In genomic region chr11:56624661-56625110, GRCh38 we compare ENCODE assay signal across 11 cellular contexts. TPM values are rescaled to one million over a fixed set of nuclear protein-coding genes. Genes with fewer than 3 reads are reported as not detected.
DNase-seq lines count a peak whose midpoint lies in the region; ATAC-seq, FAIRE-seq and TF ChIP-seq lines count a peak whose summit lies in the region.
"Had no signal": no experiment of that assay in that cellular context is flagged by ENCODE, and none has a peak within 500 bp of the region (broad histone marks: within the 10 kb centered on the region; RNA-seq: fewer than 3 reads in every experiment).

No MANE protein-coding gene starts in this region.

- no peak overlapping the region for H3K9ac ChIP-seq in HepG2 (ENCODE audit: insufficient read depth, low read depth, low read length)

- H3K4me1 Mint-ChIP-seq in activated CD4-positive, alpha-beta memory T cell treated with anti-CD3 and anti-CD28 coated beads, Interleukin-2, amount 10 ng/mL, durations not matched to agents 7 days and 5 days: no peaks in the 10 kb centered on the region
- no peaks in the 10 kb centered on the region for H3K4me1 Mint-ChIP-seq in activated T-helper 1 cell treated with anti-CD3 and anti-CD28 coated beads, Interleukin-12 subunit alpha, Interleukin-12 subunit beta, Interleukin-2, Interleukin-4 antibody, amounts not matched to agents 30 ng/mL and 10 ng/mL and 1 ng/mL, durations not matched to agents 14 hours and 24 hours and 36 hours (ENCODE audit: low read depth)

- intact Hi-C loops in ascending aorta (cut with DNase I): loop anchor here (2.0 kb wide), 1 partner anchor 158 kb away; no protein-coding TSS in a partner anchor
- intact Hi-C loops in HepG2 (cut with micrococcal nuclease; ENCODE audit: unreplicated experiment): loop anchor here (1.0 kb wide), 1 partner anchor 159 kb away; no protein-coding TSS in a partner anchor
- intact Hi-C loops in sigmoid colon (cut with DNase I): no loop called here
- intact Hi-C loops in activated T-helper 1 cell treated with anti-CD3 and anti-CD28 coated beads, Interleukin-12 subunit alpha, Interleukin-12 subunit beta, Interleukin-2, Interleukin-4 antibody, amounts not matched to agents 30 ng/mL and 10 ng/mL and 1 ng/mL, durations not matched to agents 14 hours and 24 hours and 36 hours (cut with micrococcal nuclease): loop anchor here (1.0 kb wide), 1 partner anchor 159 kb away; no protein-coding TSS in a partner anchor

- H3K36me3 Mint-ChIP-seq in activated CD4-positive, alpha-beta memory T cell treated with anti-CD3 and anti-CD28 coated beads, Interleukin-2, amount 10 ng/mL, durations not matched to agents 7 days and 5 days (ENCODE audit: low read depth): no peaks in the 10 kb centered on the region
- no peaks in the 10 kb centered on the region for H3K36me3 Mint-ChIP-seq in activated T-helper 1 cell treated with anti-CD3 and anti-CD28 coated beads, Interleukin-12 subunit alpha, Interleukin-12 subunit beta, Interleukin-2, Interleukin-4 antibody, amounts not matched to agents 30 ng/mL and 10 ng/mL and 1 ng/mL, durations not matched to agents 14 hours and 24 hours and 36 hours (ENCODE audit: low read depth)

- FAIRE-seq in HepG2 (lab: Jason Lieb, UNC): no peak
- FAIRE-seq: endometrium had no signal

- in situ Hi-C loops in ACHN (cut with HindIII; ENCODE audit: low pct_ligation_motif_present, low pct_unique_long_range_greater_than_20kb, low sequenced_read_pairs): no loop called here
- in situ Hi-C loops in HepG2 (cut with HindIII; ENCODE audit: extremely low pct_ligation_motif_present, low pct_unique_long_range_greater_than_20kb): loop anchor here (10.0 kb wide), 1 partner anchor 160 kb away; no protein-coding TSS in a partner anchor

- DNase-seq in ACHN: peak; percentile 82
- peak; percentile 32 for DNase-seq in LHCN-M2 (ENCODE audit: low read depth)
- DNase-seq in ascending aorta (ENCODE audit: low spot score in 2 of 2): no peak
- peak; percentile 55 for DNase-seq in HepG2 (ENCODE audit: low spot score)
- DNase-seq in sigmoid colon: no peak
- DNase-seq in activated CD4-positive, alpha-beta memory T cell treated with anti-CD3 and anti-CD28 coated beads, Interleukin-2, amount 10 ng/mL, durations not matched to agents 7 days and 5 days: no peak
- no peak for DNase-seq in activated T-helper 1 cell treated with anti-CD3 and anti-CD28 coated beads, Interleukin-12 subunit alpha, Interleukin-12 subunit beta, Interleukin-2, Interleukin-4 antibody, amounts not matched to agents 30 ng/mL and 10 ng/mL and 1 ng/mL, durations not matched to agents 14 hours and 24 hours and 36 hours (ENCODE audit: low spot score)

- H3K27me3 ChIP-seq in ascending aorta (no peaks in the 10 kb centered on the region), HepG2 (ENCODE audit: control insufficient read depth in 1 of 2, insufficient read depth in 2 of 2, low read length in 2 of 2) (no peaks in the 10 kb centered on the region), sigmoid colon (no peaks in the 10 kb centered on the region)

- CTCF ChIA-PET in HepG2 (lab: Yijun Ruan, JAX; ENCODE audit: low intra/inter-chr PET ratio, low total read pairs): interaction anchor here (1.8 kb wide), 1 partner anchor 159 kb away, joined by 10 read pairs; no protein-coding TSS in a partner anchor
- CTCF ChIA-PET in activated CD4-positive, alpha-beta memory T cell treated with anti-CD3 and anti-CD28 coated beads, Interleukin-2, amount 10 ng/mL, durations not matched to agents 7 days and 5 days (lab: Charles Lee): no interaction called here

- TF ChIP-seq RAD21 in HepG2 (CRISPR knock-in tag; IDR thresholded peaks at IDR 0.05): no peak

- POLR2A ChIA-PET in HepG2 (lab: Yijun Ruan, JAX): no interaction called here
- POLR2A ChIA-PET in activated CD4-positive, alpha-beta memory T cell treated with anti-CD3 and anti-CD28 coated beads, Interleukin-2, amount 10 ng/mL, durations not matched to agents 7 days and 5 days (lab: Charles Lee): no interaction called here

- WGBS in HepG2 (ENCODE audit: low lambda C conversion rate): 0% methylated on average over 3 of the region's 3 CpGs
- 5% methylated on average over 3 of the region's 3 CpGs for WGBS in sigmoid colon, 2 donors

- TF ChIP-seq EP300 in HepG2 (IDR thresholded peaks at IDR 0.05; ENCODE audit: low read depth in 2 of 2, low read length in 2 of 2): no peak
- TF ChIP-seq EP300 in HepG2 (CRISPR knock-in tag; IDR thresholded peaks at IDR 0.05; ENCODE audit: borderline replicate concordance): no peak
- TF ChIP-seq EP300 in sigmoid colon (IDR thresholded peaks at IDR 0.05): no peak

- TF ChIP-seq POLR2A in HepG2 (IDR thresholded peaks at IDR 0.05; ENCODE audit: insufficient read depth in 1 of 2, low read depth in 2 of 2, low read length in 2 of 2) (no peak), sigmoid colon (IDR thresholded peaks at IDR 0.05) (no peak)

- no peak overlapping the region for H2AFZ ChIP-seq in HepG2 (ENCODE audit: low read length)

- no peaks in the 10 kb centered on the region for H4K20me1 ChIP-seq in HepG2 (ENCODE audit: insufficient read depth, low read length)

- H3K79me2 ChIP-seq in HepG2 (ENCODE audit: insufficient read depth, low read length): no peaks in the 10 kb centered on the region

- H3K9me3 Mint-ChIP-seq in activated CD4-positive, alpha-beta memory T cell treated with anti-CD3 and anti-CD28 coated beads, Interleukin-2, amount 10 ng/mL, durations not matched to agents 7 days and 5 days: peaks cover 9% of the 10 kb centered on the region
- H3K9me3 Mint-ChIP-seq in activated T-helper 1 cell treated with anti-CD3 and anti-CD28 coated beads, Interleukin-12 subunit alpha, Interleukin-12 subunit beta, Interleukin-2, Interleukin-4 antibody, amounts not matched to agents 30 ng/mL and 10 ng/mL and 1 ng/mL, durations not matched to agents 14 hours and 24 hours and 36 hours: no peaks in the 10 kb centered on the region

- peak; percentile 57 for ATAC-seq in GM18520 (IDR thresholded peaks at IDR 0.05; ENCODE audit: unreplicated experiment)
- ATAC-seq in HepG2: peak; percentile 70
- ATAC-seq: HCT116 had no signal

- H3K27ac Mint-ChIP-seq in activated CD4-positive, alpha-beta memory T cell treated with anti-CD3 and anti-CD28 coated beads, Interleukin-2, amount 10 ng/mL, durations not matched to agents 7 days and 5 days: no peak overlapping the region
- no peak overlapping the region for H3K27ac Mint-ChIP-seq in activated T-helper 1 cell treated with anti-CD3 and anti-CD28 coated beads, Interleukin-12 subunit alpha, Interleukin-12 subunit beta, Interleukin-2, Interleukin-4 antibody, amounts not matched to agents 30 ng/mL and 10 ng/mL and 1 ng/mL, durations not matched to agents 14 hours and 24 hours and 36 hours

- H3K36me3 ChIP-seq in ascending aorta: no peaks in the 10 kb centered on the region
- H3K36me3 ChIP-seq in HepG2 (replicated peaks in 1 of 2; ENCODE audit: control insufficient read depth in 1 of 2, insufficient read depth in 2 of 2, low read length in 2 of 2): no peaks in the 10 kb centered on the region
- no peaks in the 10 kb centered on the region for H3K36me3 ChIP-seq in sigmoid colon

- no peak overlapping the region for H3K4me2 ChIP-seq in HepG2 (ENCODE audit: low read depth, low read length)

- H3K4me3 ChIP-seq in ascending aorta: no peak overlapping the region
- no peak overlapping the region for H3K4me3 ChIP-seq in HepG2 (replicated peaks in 1 of 3; ENCODE audit: insufficient read depth in 1 of 3, low read depth in 2 of 3, low read length in 3 of 3)
- no peak overlapping the region for H3K4me3 ChIP-seq in sigmoid colon

- no peak overlapping the region for H3K4me3 Mint-ChIP-seq in activated CD4-positive, alpha-beta memory T cell treated with anti-CD3 and anti-CD28 coated beads, Interleukin-2, amount 10 ng/mL, durations not matched to agents 7 days and 5 days
- no peak overlapping the region for H3K4me3 Mint-ChIP-seq in activated T-helper 1 cell treated with anti-CD3 and anti-CD28 coated beads, Interleukin-12 subunit alpha, Interleukin-12 subunit beta, Interleukin-2, Interleukin-4 antibody, amounts not matched to agents 30 ng/mL and 10 ng/mL and 1 ng/mL, durations not matched to agents 14 hours and 24 hours and 36 hours

- no peak overlapping the region for H3K27ac ChIP-seq in ascending aorta
- no peak overlapping the region for H3K27ac ChIP-seq in HepG2 (ENCODE audit: extremely low read length, insufficient read depth, low read length)
- no peak overlapping the region for H3K27ac ChIP-seq in sigmoid colon

- no peaks in the 10 kb centered on the region for H3K9me3 ChIP-seq in ascending aorta
- no peaks in the 10 kb centered on the region for H3K9me3 ChIP-seq in HepG2 (ENCODE audit: low read length)
- no peaks in the 10 kb centered on the region for H3K9me3 ChIP-seq in sigmoid colon

- no peaks in the 10 kb centered on the region for H3K4me1 ChIP-seq in ascending aorta
- no peaks in the 10 kb centered on the region for H3K4me1 ChIP-seq in HepG2 (ENCODE audit: insufficient read depth, low read length)
- peaks cover 0 to 4% (median 0%) of the 10 kb centered on the region in 4 donors for H3K4me1 ChIP-seq in sigmoid colon

- TF ChIP-seq CTCF in ascending aorta (IDR thresholded peaks at IDR 0.05) (peak in 2 of 3 experiments; percentile 35 to 42), HepG2 (CRISPR knock-in tag; IDR thresholded peaks at IDR 0.05) (peak; percentile 26; the same call in 1 of the 2 replicates), sigmoid colon (IDR thresholded peaks at IDR 0.05) (no peak)

- H3K27me3 Mint-ChIP-seq in activated CD4-positive, alpha-beta memory T cell treated with anti-CD3 and anti-CD28 coated beads, Interleukin-2, amount 10 ng/mL, durations not matched to agents 7 days and 5 days: no peaks in the 10 kb centered on the region
- no peaks in the 10 kb centered on the region for H3K27me3 Mint-ChIP-seq in activated T-helper 1 cell treated with anti-CD3 and anti-CD28 coated beads, Interleukin-12 subunit alpha, Interleukin-12 subunit beta, Interleukin-2, Interleukin-4 antibody, amounts not matched to agents 30 ng/mL and 10 ng/mL and 1 ng/mL, durations not matched to agents 14 hours and 24 hours and 36 hours (ENCODE audit: insufficient read depth)

- BruUV-seq in HepG2 (replicated peaks; lab: Mats Ljungman, UMichigan): no TSS peak

RNA-seq across cellular contexts. Expression of gene OR5M1, which starts 10.0 kb away (rescaled TPM):
- total RNA-seq in LHCN-M2 (2014; rRNA removed): not detected in 2 replicates
- polyA plus RNA-seq in LHCN-M2 (2012): not detected
- total RNA-seq in ascending aorta: not detected
- not detected in 2 replicates for total RNA-seq in HepG2 (2016; rRNA removed; fragmentation: Illumina TruSeq; extraction: Trizol)
- total RNA-seq in HepG2 (2016; cell fraction: cytosol; rRNA removed; fragmentation: Illumina TruSeq; extraction: Trizol; ENCODE audit: low read depth): not detected in 2 replicates
- total RNA-seq in HepG2 (2016; cell fraction: insoluble cytoplasmic fraction; rRNA removed; fragmentation: Illumina TruSeq; extraction: Trizol): not detected in 2 replicates
- total RNA-seq in HepG2 (2016; cell fraction: membrane; rRNA removed; fragmentation: Illumina TruSeq; extraction: Trizol): not detected in 2 replicates
- not detected in 2 replicates for total RNA-seq in HepG2 (2016; cell fraction: nucleus; rRNA removed; fragmentation: Illumina TruSeq; extraction: Trizol)
- not detected in 2 replicates for polyA plus RNA-seq in HepG2 (2011; rRNA removed)
- polyA plus RNA-seq in HepG2 (2011; cell fraction: cytosol; rRNA removed): not detected in 2 replicates
- not detected in 2 replicates for polyA plus RNA-seq in HepG2 (2011; cell fraction: nucleus; rRNA removed)
- polyA plus RNA-seq in HepG2 (2012): not detected in 2 replicates
- not detected in 2 replicates for polyA plus RNA-seq in HepG2 (2016; cell fraction: cytosol; fragmentation: Illumina TruSeq; extraction: Trizol; ENCODE audit: low read depth)
- not detected in 2 replicates for polyA plus RNA-seq in HepG2 (2016; cell fraction: insoluble cytoplasmic fraction; fragmentation: Illumina TruSeq; extraction: Trizol; ENCODE audit: low read depth)
- not detected in 2 replicates for polyA plus RNA-seq in HepG2 (2016; cell fraction: membrane; fragmentation: Illumina TruSeq; extraction: Trizol; ENCODE audit: low read depth)
- not detected in 2 replicates for polyA plus RNA-seq in HepG2 (2016; cell fraction: nucleus; fragmentation: Illumina TruSeq; extraction: Trizol; ENCODE audit: insufficient read depth, low read depth)
- not detected in 2 replicates for polyA minus RNA-seq in HepG2 (2011; rRNA and poly(A)+ RNA removed; ENCODE audit: low replicate concordance)
- polyA minus RNA-seq in HepG2 (2011; cell fraction: cytosol; rRNA and poly(A)+ RNA removed): not detected in 2 replicates
- not detected in 2 replicates for polyA minus RNA-seq in HepG2 (2011; cell fraction: nucleus; rRNA and poly(A)+ RNA removed)
- not detected for total RNA-seq in sigmoid colon
- polyA plus RNA-seq in sigmoid colon: not detected
- not detected for total RNA-seq in activated CD4-positive, alpha-beta memory T cell treated with anti-CD3 and anti-CD28 coated beads, Interleukin-2, amount 10 ng/mL, durations not matched to agents 7 days and 5 days
- not detected in 2 replicates for total RNA-seq in activated T-helper 1 cell treated with anti-CD3 and anti-CD28 coated beads, Interleukin-12 subunit alpha, Interleukin-12 subunit beta, Interleukin-2, Interleukin-4 antibody, amounts not matched to agents 30 ng/mL and 10 ng/mL and 1 ng/mL, durations not matched to agents 14 hours and 24 hours and 36 hours
- total RNA-seq: temporal lobe had no signal

RNA-seq across cellular contexts. Expression of gene OR5AP2, which starts 17.6 kb away (rescaled TPM):
- total RNA-seq in LHCN-M2 (2014; rRNA removed) (not detected in 2 replicates), ascending aorta (not detected), HepG2 (2016; rRNA removed; fragmentation: Illumina TruSeq; extraction: Trizol) (not detected in 2 replicates), sigmoid colon (not detected)
- not detected for polyA plus RNA-seq in LHCN-M2 (2012)
- total RNA-seq in HepG2 (2016; cell fraction: cytosol; rRNA removed; fragmentation: Illumina TruSeq; extraction: Trizol; ENCODE audit: low read depth): not detected in 2 replicates
- not detected in 2 replicates for total RNA-seq in HepG2 (2016; cell fraction: insoluble cytoplasmic fraction; rRNA removed; fragmentation: Illumina TruSeq; extraction: Trizol)
- not detected in 2 replicates for total RNA-seq in HepG2 (2016; cell fraction: membrane; rRNA removed; fragmentation: Illumina TruSeq; extraction: Trizol)
- total RNA-seq in HepG2 (2016; cell fraction: nucleus; rRNA removed; fragmentation: Illumina TruSeq; extraction: Trizol): not detected in 2 replicates
- polyA plus RNA-seq in HepG2 (2011; rRNA removed) (not detected in 2 replicates), sigmoid colon (not detected)
- polyA plus RNA-seq in HepG2 (2011; cell fraction: cytosol; rRNA removed): not detected in 2 replicates
- not detected in 2 replicates for polyA plus RNA-seq in HepG2 (2011; cell fraction: nucleus; rRNA removed)
- not detected in 2 replicates for polyA plus RNA-seq in HepG2 (2012)
- not detected in 2 replicates for polyA plus RNA-seq in HepG2 (2016; cell fraction: cytosol; fragmentation: Illumina TruSeq; extraction: Trizol; ENCODE audit: low read depth)
- not detected in 2 replicates for polyA plus RNA-seq in HepG2 (2016; cell fraction: insoluble cytoplasmic fraction; fragmentation: Illumina TruSeq; extraction: Trizol; ENCODE audit: low read depth)
- polyA plus RNA-seq in HepG2 (2016; cell fraction: membrane; fragmentation: Illumina TruSeq; extraction: Trizol; ENCODE audit: low read depth): not detected in 2 replicates
- not detected in 2 replicates for polyA plus RNA-seq in HepG2 (2016; cell fraction: nucleus; fragmentation: Illumina TruSeq; extraction: Trizol; ENCODE audit: insufficient read depth, low read depth)
- polyA minus RNA-seq in HepG2 (2011; rRNA and poly(A)+ RNA removed; ENCODE audit: low replicate concordance): not detected in 2 replicates
- polyA minus RNA-seq in HepG2 (2011; cell fraction: cytosol; rRNA and poly(A)+ RNA removed): not detected in 2 replicates
- not detected in 2 replicates for polyA minus RNA-seq in HepG2 (2011; cell fraction: nucleus; rRNA and poly(A)+ RNA removed)
- total RNA-seq in activated CD4-positive, alpha-beta memory T cell treated with anti-CD3 and anti-CD28 coated beads, Interleukin-2, amount 10 ng/mL, durations not matched to agents 7 days and 5 days: not detected
- not detected in 2 replicates for total RNA-seq in activated T-helper 1 cell treated with anti-CD3 and anti-CD28 coated beads, Interleukin-12 subunit alpha, Interleukin-12 subunit beta, Interleukin-2, Interleukin-4 antibody, amounts not matched to agents 30 ng/mL and 10 ng/mL and 1 ng/mL, durations not matched to agents 14 hours and 24 hours and 36 hours
- total RNA-seq: temporal lobe had no signal

RNA-seq across cellular contexts. Expression of gene OR5AR1, which starts 38.8 kb away (rescaled TPM):
- total RNA-seq in LHCN-M2 (2014; rRNA removed) (not detected in 2 replicates), ascending aorta (not detected), HepG2 (2016; rRNA removed; fragmentation: Illumina TruSeq; extraction: Trizol) (not detected in 2 replicates), sigmoid colon (not detected)
- polyA plus RNA-seq in LHCN-M2 (2012): not detected
- total RNA-seq in HepG2 (2016; cell fraction: cytosol; rRNA removed; fragmentation: Illumina TruSeq; extraction: Trizol; ENCODE audit: low read depth): not detected in 2 replicates
- not detected in 2 replicates for total RNA-seq in HepG2 (2016; cell fraction: insoluble cytoplasmic fraction; rRNA removed; fragmentation: Illumina TruSeq; extraction: Trizol)
- not detected in 2 replicates for total RNA-seq in HepG2 (2016; cell fraction: membrane; rRNA removed; fragmentation: Illumina TruSeq; extraction: Trizol)
- not detected in 2 replicates for total RNA-seq in HepG2 (2016; cell fraction: nucleus; rRNA removed; fragmentation: Illumina TruSeq; extraction: Trizol)
- polyA plus RNA-seq in HepG2 (2011; rRNA removed) (not detected in 2 replicates), sigmoid colon (not detected)
- polyA plus RNA-seq in HepG2 (2011; cell fraction: cytosol; rRNA removed): not detected in 2 replicates
- polyA plus RNA-seq in HepG2 (2011; cell fraction: nucleus; rRNA removed): not detected in 2 replicates
- not detected in 2 replicates for polyA plus RNA-seq in HepG2 (2012)
- polyA plus RNA-seq in HepG2 (2016; cell fraction: cytosol; fragmentation: Illumina TruSeq; extraction: Trizol; ENCODE audit: low read depth): not detected in 2 replicates
- not detected in 2 replicates for polyA plus RNA-seq in HepG2 (2016; cell fraction: insoluble cytoplasmic fraction; fragmentation: Illumina TruSeq; extraction: Trizol; ENCODE audit: low read depth)
- not detected in 2 replicates for polyA plus RNA-seq in HepG2 (2016; cell fraction: membrane; fragmentation: Illumina TruSeq; extraction: Trizol; ENCODE audit: low read depth)
- not detected in 2 replicates for polyA plus RNA-seq in HepG2 (2016; cell fraction: nucleus; fragmentation: Illumina TruSeq; extraction: Trizol; ENCODE audit: insufficient read depth, low read depth)
- polyA minus RNA-seq in HepG2 (2011; rRNA and poly(A)+ RNA removed; ENCODE audit: low replicate concordance): not detected in 2 replicates
- not detected in 2 replicates for polyA minus RNA-seq in HepG2 (2011; cell fraction: cytosol; rRNA and poly(A)+ RNA removed)
- not detected in 2 replicates for polyA minus RNA-seq in HepG2 (2011; cell fraction: nucleus; rRNA and poly(A)+ RNA removed)
- not detected for total RNA-seq in activated CD4-positive, alpha-beta memory T cell treated with anti-CD3 and anti-CD28 coated beads, Interleukin-2, amount 10 ng/mL, durations not matched to agents 7 days and 5 days
- total RNA-seq in activated T-helper 1 cell treated with anti-CD3 and anti-CD28 coated beads, Interleukin-12 subunit alpha, Interleukin-12 subunit beta, Interleukin-2, Interleukin-4 antibody, amounts not matched to agents 30 ng/mL and 10 ng/mL and 1 ng/mL, durations not matched to agents 14 hours and 24 hours and 36 hours: not detected in 2 replicates
- total RNA-seq: temporal lobe had no signal

RNA-seq across cellular contexts. Expression of gene OR5M10, which starts 47.2 kb away (rescaled TPM):
- not detected in 2 replicates for total RNA-seq in LHCN-M2 (2014; rRNA removed)
- not detected for polyA plus RNA-seq in LHCN-M2 (2012)
- total RNA-seq in ascending aorta: not detected
- not detected in 2 replicates for total RNA-seq in HepG2 (2016; rRNA removed; fragmentation: Illumina TruSeq; extraction: Trizol)
- not detected in 2 replicates for total RNA-seq in HepG2 (2016; cell fraction: cytosol; rRNA removed; fragmentation: Illumina TruSeq; extraction: Trizol; ENCODE audit: low read depth)
- not detected in 2 replicates for total RNA-seq in HepG2 (2016; cell fraction: insoluble cytoplasmic fraction; rRNA removed; fragmentation: Illumina TruSeq; extraction: Trizol)
- total RNA-seq in HepG2 (2016; cell fraction: membrane; rRNA removed; fragmentation: Illumina TruSeq; extraction: Trizol): not detected in 2 replicates
- total RNA-seq in HepG2 (2016; cell fraction: nucleus; rRNA removed; fragmentation: Illumina TruSeq; extraction: Trizol): not detected in 2 replicates
- not detected in 2 replicates for polyA plus RNA-seq in HepG2 (2011; rRNA removed)
- polyA plus RNA-seq in HepG2 (2011; cell fraction: cytosol; rRNA removed): not detected in 2 replicates
- polyA plus RNA-seq in HepG2 (2011; cell fraction: nucleus; rRNA removed): not detected in 2 replicates
- polyA plus RNA-seq in HepG2 (2012): not detected in 2 replicates
- polyA plus RNA-seq in HepG2 (2016; cell fraction: cytosol; fragmentation: Illumina TruSeq; extraction: Trizol; ENCODE audit: low read depth): not detected in 2 replicates
- polyA plus RNA-seq in HepG2 (2016; cell fraction: insoluble cytoplasmic fraction; fragmentation: Illumina TruSeq; extraction: Trizol; ENCODE audit: low read depth): not detected in 2 replicates
- not detected in 2 replicates for polyA plus RNA-seq in HepG2 (2016; cell fraction: membrane; fragmentation: Illumina TruSeq; extraction: Trizol; ENCODE audit: low read depth)
- polyA plus RNA-seq in HepG2 (2016; cell fraction: nucleus; fragmentation: Illumina TruSeq; extraction: Trizol; ENCODE audit: insufficient read depth, low read depth): not detected in 2 replicates
- polyA minus RNA-seq in HepG2 (2011; rRNA and poly(A)+ RNA removed; ENCODE audit: low replicate concordance): not detected in 2 replicates
- not detected in 2 replicates for polyA minus RNA-seq in HepG2 (2011; cell fraction: cytosol; rRNA and poly(A)+ RNA removed)
- polyA minus RNA-seq in HepG2 (2011; cell fraction: nucleus; rRNA and poly(A)+ RNA removed): not detected in 2 replicates
- total RNA-seq in sigmoid colon: not detected
- polyA plus RNA-seq in sigmoid colon: not detected
- total RNA-seq in activated CD4-positive, alpha-beta memory T cell treated with anti-CD3 and anti-CD28 coated beads, Interleukin-2, amount 10 ng/mL, durations not matched to agents 7 days and 5 days: not detected
- total RNA-seq in activated T-helper 1 cell treated with anti-CD3 and anti-CD28 coated beads, Interleukin-12 subunit alpha, Interleukin-12 subunit beta, Interleukin-2, Interleukin-4 antibody, amounts not matched to agents 30 ng/mL and 10 ng/mL and 1 ng/mL, durations not matched to agents 14 hours and 24 hours and 36 hours: not detected in 2 replicates
- total RNA-seq: temporal lobe had no signal

Comparison
In these comparisons a context has a peak if more than half of its experiments do, and no peak if none do; other contexts are left out.
1. DNase-seq: peak in ACHN (single experiment), LHCN-M2 (single experiment) and HepG2 (single experiment); none in ascending aorta (0 of 2), sigmoid colon (single experiment), activated CD4-positive, alpha-beta memory T cell treated with anti-CD3 and anti-CD28 coated beads, Interleukin-2, amount 10 ng/mL, durations not matched to agents 7 days and 5 days (single experiment) and activated T-helper 1 cell treated with anti-CD3 and anti-CD28 coated beads, Interleukin-12 subunit alpha, Interleukin-12 subunit beta, Interleukin-2, Interleukin-4 antibody, amounts not matched to agents 30 ng/mL and 10 ng/mL and 1 ng/mL, durations not matched to agents 14 hours and 24 hours and 36 hours (single experiment).
2. CTCF ChIP-seq: peak in ascending aorta (2 of 3) and HepG2 (single experiment); none in sigmoid colon (0 of 4).